ENCODE assay signal across 27 cellular contexts in the genomic region with DNA sequence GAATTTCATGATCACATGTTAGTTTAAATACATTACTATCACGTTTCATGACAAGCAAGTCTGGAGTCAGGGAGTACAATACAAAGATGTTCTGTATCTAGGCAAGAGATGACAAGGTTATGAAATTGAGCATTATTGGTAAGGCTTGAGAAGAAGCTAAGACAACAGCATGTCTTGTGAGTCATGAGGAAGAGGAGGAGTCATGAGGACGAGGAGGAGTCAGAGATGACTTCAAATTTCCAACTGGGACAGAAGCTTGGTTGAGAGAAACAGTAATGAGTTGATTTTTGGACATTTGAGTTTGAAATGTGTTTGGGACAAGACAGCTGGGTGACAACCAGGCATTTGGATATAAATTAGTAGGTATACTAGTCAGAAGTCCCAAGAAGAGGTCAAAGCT. TPM values are rescaled to one million over a fixed set of nuclear protein-coding genes. Genes with fewer than 3 reads are reported as not detected.
DNase-seq lines count a peak whose midpoint lies in the region; ATAC-seq, FAIRE-seq and TF ChIP-seq lines count a peak whose summit lies in the region.
"Had no signal": no experiment of that assay in that cellular context is flagged by ENCODE, and none has a peak within 500 bp of the region (broad histone marks: within the 10 kb centered on the region; RNA-seq: fewer than 3 reads in every experiment).

No MANE protein-coding gene starts in this region.

- H3K4me1 ChIP-seq in IMR-90 (ENCODE audit: control insufficient read depth, insufficient read depth, low read length) = no peaks in the 10 kb centered on the region
- H3K4me1 ChIP-seq: pancreas, testis had no signal

- no peak overlapping the region for H3K18ac ChIP-seq in IMR-90 (ENCODE audit: low read depth, low read length)

- no peaks in the 10 kb centered on the region for H3K79me1 ChIP-seq in IMR-90 (ENCODE audit: low read depth in 1 of 2, low read length in 2 of 2)

- peak; percentile 53 for ATAC-seq in activated CD8-positive, alpha-beta T cell treated with anti-CD3 and anti-CD28 coated beads for 36 hours
- no peak for ATAC-seq in activated CD8-positive, alpha-beta T cell treated with anti-CD3 and anti-CD28 coated beads, Interleukin-2, amount 10 ng/mL, durations not matched to agents 7 days and 5 days
- no peak for ATAC-seq in IMR-90 (ENCODE audit: low read depth)
- ATAC-seq: gastroesophageal sphincter; mucosa of descending colon; pancreas; stimulated activated effector memory CD8-positive, alpha-beta T cell treated with anti-CD3 and anti-CD28 coated beads, Interleukin-12 subunit alpha, Interleukin-12 subunit beta, amount 100 ng/mL, for 72 hours had no signal

- H2BK5ac ChIP-seq in IMR-90 (ENCODE audit: low read depth, low read length, poor library complexity, severe bottlenecking) = no peak overlapping the region

- H3K4me3 Mint-ChIP-seq in activated CD8-positive, alpha-beta T cell treated with anti-CD3 and anti-CD28 coated beads for 36 hours = no peak overlapping the region
- H3K4me3 Mint-ChIP-seq in activated CD8-positive, alpha-beta T cell treated with anti-CD3 and anti-CD28 coated beads, Interleukin-2, amount 10 ng/mL, durations not matched to agents 7 days and 5 days = no peak overlapping the region
- H3K4me3 Mint-ChIP-seq: CD8-positive, alpha-beta memory T cell; central memory CD8-positive, alpha-beta T cell; nephron progenitor cell; stimulated activated effector memory CD8-positive, alpha-beta T cell treated with anti-CD3 and anti-CD28 coated beads, Interleukin-12 subunit alpha, Interleukin-12 subunit beta, amount 100 ng/mL, for 72 hours; T-helper 2 cell treated with Interferon-gamma antibody and Interleukin-4, amounts not matched to agents 5 μg/mL and 100 μg/mL, for 36 hours had no signal

- H4K8ac ChIP-seq in IMR-90 (ENCODE audit: low read depth in 2 of 2, low read length in 2 of 2) = no peak overlapping the region

- no peaks in the 10 kb centered on the region for H3K9me1 ChIP-seq in IMR-90 (ENCODE audit: insufficient read depth, low read length)

- H3K4me3 ChIP-seq in IMR-90 (ENCODE audit: insufficient read depth, low read depth, low read length) (no peak overlapping the region), bronchial epithelial cell (ENCODE audit: low read depth, low read length) (no peak overlapping the region)
- H3K4me3 ChIP-seq: gastroesophageal sphincter, mucosa of descending colon, pancreas, testis had no signal

- H3K23ac ChIP-seq in IMR-90 (ENCODE audit: low read depth, low read length) = no peak overlapping the region

- H4K5ac ChIP-seq in IMR-90 (ENCODE audit: low read depth, low read length) = no peak overlapping the region

- in situ Hi-C loops in IMR-90 (cut with MboI; ENCODE audit: low sequenced_read_pairs) = no loop called here

- H4K20me1 ChIP-seq in IMR-90 (ENCODE audit: insufficient read depth, low read length) = no peaks in the 10 kb centered on the region

- no TSS peak for BruUV-seq in IMR-90 (replicated peaks; lab: Mats Ljungman, UMichigan)

- no peak overlapping the region for H4K91ac ChIP-seq in IMR-90 (ENCODE audit: insufficient read depth, low read depth, low read length)

- no peak overlapping the region for H3K27ac Mint-ChIP-seq in activated CD8-positive, alpha-beta T cell treated with anti-CD3 and anti-CD28 coated beads for 36 hours
- H3K27ac Mint-ChIP-seq in activated CD8-positive, alpha-beta T cell treated with anti-CD3 and anti-CD28 coated beads, Interleukin-2, amount 10 ng/mL, durations not matched to agents 7 days and 5 days = no peak overlapping the region
- H3K27ac Mint-ChIP-seq: CD8-positive, alpha-beta memory T cell; nephron progenitor cell; stimulated activated effector memory CD8-positive, alpha-beta T cell treated with anti-CD3 and anti-CD28 coated beads, Interleukin-12 subunit alpha, Interleukin-12 subunit beta, amount 100 ng/mL, for 72 hours; T-helper 2 cell treated with Interferon-gamma antibody and Interleukin-4, amounts not matched to agents 5 μg/mL and 100 μg/mL, for 36 hours had no signal

- no peak overlapping the region for H3K56ac ChIP-seq in IMR-90 (ENCODE audit: extremely low read depth, insufficient read depth, low read length)

- intact Hi-C loops in activated CD8-positive, alpha-beta T cell treated with anti-CD3 and anti-CD28 coated beads for 36 hours (cut with micrococcal nuclease) = no loop called here
- intact Hi-C loops in IMR-90 (cut with micrococcal nuclease) = no loop called here

- no peak for TF ChIP-seq RAD21 in IMR-90 (IDR thresholded peaks at IDR 0.05; ENCODE audit: low read length)

- no peak overlapping the region for H2BK120ac ChIP-seq in IMR-90 (ENCODE audit: low read depth, low read length)

- no peak overlapping the region for H3K14ac ChIP-seq in IMR-90 (replicated peaks; ENCODE audit: low read depth, low read length)

- no peak overlapping the region for H2AK5ac ChIP-seq in IMR-90 (ENCODE audit: low read depth, low read length)

- H3K4me1 Mint-ChIP-seq in activated CD8-positive, alpha-beta T cell treated with anti-CD3 and anti-CD28 coated beads for 36 hours (ENCODE audit: low read depth) = peaks cover 2% of the 10 kb centered on the region
- H3K4me1 Mint-ChIP-seq in activated CD8-positive, alpha-beta T cell treated with anti-CD3 and anti-CD28 coated beads, Interleukin-2, amount 10 ng/mL, durations not matched to agents 7 days and 5 days (ENCODE audit: low read depth) = no peaks in the 10 kb centered on the region
- H3K4me1 Mint-ChIP-seq: CD8-positive, alpha-beta memory T cell; central memory CD8-positive, alpha-beta T cell; stimulated activated effector memory CD8-positive, alpha-beta T cell treated with anti-CD3 and anti-CD28 coated beads, Interleukin-12 subunit alpha, Interleukin-12 subunit beta, amount 100 ng/mL, for 72 hours had no signal

- TF ChIP-seq CTCF in activated CD8-positive, alpha-beta T cell treated with anti-CD3 and anti-CD28 coated beads for 36 hours (IDR thresholded peaks at IDR 0.05) = no peak
- no peak for TF ChIP-seq CTCF in IMR-90 (conservative IDR thresholded peaks at IDR 0.05; ENCODE audit: low read depth, low read length)
- no peak for TF ChIP-seq CTCF in bronchial epithelial cell (IDR thresholded peaks at IDR 0.05; ENCODE audit: insufficient read depth, low read length, severe bottlenecking)

- no peak overlapping the region for H3K4me2 ChIP-seq in IMR-90 (ENCODE audit: low read depth, low read length)

- no peak overlapping the region for H3K4ac ChIP-seq in IMR-90 (ENCODE audit: low read depth, low read length)

- H3K9ac ChIP-seq in IMR-90 (ENCODE audit: low read depth, low read length) = no peak overlapping the region

- DNase-seq in activated CD8-positive, alpha-beta T cell treated with anti-CD3 and anti-CD28 coated beads for 36 hours = no peak
- no peak for DNase-seq in activated CD8-positive, alpha-beta T cell treated with anti-CD3 and anti-CD28 coated beads, Interleukin-2, amount 10 ng/mL, durations not matched to agents 7 days and 5 days
- peak; percentile 30 for DNase-seq in IMR-90
- DNase-seq in bronchial epithelial cell (ENCODE audit: low read depth) = peak; percentile 42
- DNase-seq in kidney tubule cell (ENCODE audit: low spot score) = peak; percentile 9
- no peak for DNase-seq in HT-29 (ENCODE audit: low spot score)
- no peak for DNase-seq in erythroblast (lab: John Stamatoyannopoulos, UW)
- no peak for DNase-seq in NCI-H1105 treated with DMSO at 0.1 percent for 48 hours (lab: John Stamatoyannopoulos, UW)
- DNase-seq: activated CD4-positive, alpha-beta T cell treated with anti-CD3 and anti-CD28 coated beads, Interleukin-2, amount 50 U/mL, for 4 hours; CD8-positive, alpha-beta memory T cell; GF-D8; hypothalamus; mucosa of descending colon; NCI-H1436; nephron progenitor cell; pancreas; stimulated activated CD4-positive, alpha-beta T cell treated with anti-CD3 and anti-CD28 coated beads, Interleukin-2, amount 100 ng/mL, for 48 hours; testis; WERI-Rb-1 had no signal

- no peaks in the 10 kb centered on the region for H3K9me3 Mint-ChIP-seq in activated CD8-positive, alpha-beta T cell treated with anti-CD3 and anti-CD28 coated beads for 36 hours
- H3K9me3 Mint-ChIP-seq in activated CD8-positive, alpha-beta T cell treated with anti-CD3 and anti-CD28 coated beads, Interleukin-2, amount 10 ng/mL, durations not matched to agents 7 days and 5 days (ENCODE audit: insufficient read depth) = no peaks in the 10 kb centered on the region
- H3K9me3 Mint-ChIP-seq: central memory CD8-positive, alpha-beta T cell; T-helper 2 cell treated with Interferon-gamma antibody and Interleukin-4, amounts not matched to agents 5 μg/mL and 100 μg/mL, for 36 hours had no signal

- 75% methylated on average over 1 of the region's 2 CpGs; no CpG with 5 or more reads in 1 of the 2 experiments for WGBS in IMR-90 (ENCODE audit: extremely low coverage in 2 of 2, insufficient read length in 1 of 2), 2 experiments

- H2AFZ ChIP-seq in IMR-90 (replicated peaks; ENCODE audit: low read length, poor library complexity) = no peak overlapping the region

- no peaks in the 10 kb centered on the region for H3K36me3 Mint-ChIP-seq in activated CD8-positive, alpha-beta T cell treated with anti-CD3 and anti-CD28 coated beads for 36 hours (ENCODE audit: low read depth)
- no peaks in the 10 kb centered on the region for H3K36me3 Mint-ChIP-seq in activated CD8-positive, alpha-beta T cell treated with anti-CD3 and anti-CD28 coated beads, Interleukin-2, amount 10 ng/mL, durations not matched to agents 7 days and 5 days (ENCODE audit: low read depth)
- H3K36me3 Mint-ChIP-seq: CD8-positive, alpha-beta memory T cell; stimulated activated effector memory CD8-positive, alpha-beta T cell treated with anti-CD3 and anti-CD28 coated beads, Interleukin-12 subunit alpha, Interleukin-12 subunit beta, amount 100 ng/mL, for 72 hours had no signal

- H3K27ac ChIP-seq in IMR-90 (ENCODE audit: insufficient read depth, low read length) = no peak overlapping the region
- H3K27ac ChIP-seq: gastroesophageal sphincter, HL-60, pancreas, testis, WERI-Rb-1 had no signal

- TF ChIP-seq POLR2A in IMR-90 (IDR thresholded peaks at IDR 0.05; ENCODE audit: low read depth, low read length) = no peak
- no peak for TF ChIP-seq POLR2A in erythroblast (IDR thresholded peaks at IDR 0.05; ENCODE audit: low read length)

- H3K36me3 ChIP-seq in IMR-90 (ENCODE audit: control insufficient read depth, insufficient read depth, low read length) (no peaks in the 10 kb centered on the region), bronchial epithelial cell (ENCODE audit: control insufficient read depth, insufficient read depth, low read length) (no peaks in the 10 kb centered on the region)
- H3K36me3 ChIP-seq: gastroesophageal sphincter, pancreas, WERI-Rb-1 had no signal

- dilution Hi-C loops in IMR-90 (cut with HindIII; ENCODE audit: low sequenced_read_pairs, unreplicated experiment) = no loop called here

- no peak overlapping the region for H2BK15ac ChIP-seq in IMR-90 (ENCODE audit: low read depth, low read length)

- H3K27me3 ChIP-seq in IMR-90 (ENCODE audit: control insufficient read depth, insufficient read depth, low read length) (peaks cover 3% of the 10 kb centered on the region; the same call in 1 of the 2 replicates), bronchial epithelial cell (ENCODE audit: control insufficient read depth, insufficient read depth, low read length) (no peaks in the 10 kb centered on the region)
- H3K27me3 ChIP-seq: gastroesophageal sphincter, pancreas, testis had no signal

- H3K27me3 Mint-ChIP-seq in activated CD8-positive, alpha-beta T cell treated with anti-CD3 and anti-CD28 coated beads for 36 hours = peaks cover 2% of the 10 kb centered on the region
- no peaks in the 10 kb centered on the region for H3K27me3 Mint-ChIP-seq in activated CD8-positive, alpha-beta T cell treated with anti-CD3 and anti-CD28 coated beads, Interleukin-2, amount 10 ng/mL, durations not matched to agents 7 days and 5 days (ENCODE audit: low read depth)
- H3K27me3 Mint-ChIP-seq: CD8-positive, alpha-beta memory T cell had no signal

- H2BK20ac ChIP-seq in IMR-90 (ENCODE audit: low read depth, low read length) = no peak overlapping the region

- POLR2A ChIA-PET in activated CD8-positive, alpha-beta T cell treated with anti-CD3 and anti-CD28 coated beads for 36 hours (lab: Charles Lee) = no interaction called here
- POLR2A ChIA-PET in activated CD8-positive, alpha-beta T cell treated with anti-CD3 and anti-CD28 coated beads, Interleukin-2, amount 10 ng/mL, durations not matched to agents 7 days and 5 days (lab: Charles Lee) = no interaction called here
- POLR2A ChIA-PET in IMR-90 (lab: Charles Lee; ENCODE audit: unreplicated experiment) = no interaction called here

- no peaks in the 10 kb centered on the region for H3K9me3 ChIP-seq in IMR-90 (ENCODE audit: control insufficient read depth, insufficient read depth, low read length)
- H3K9me3 ChIP-seq: gastroesophageal sphincter, mucosa of descending colon, pancreas, testis had no signal

- FAIRE-seq in bronchial epithelial cell (lab: Jason Lieb, UNC) = no peak
- FAIRE-seq: urothelium cell line had no signal

- H2AK9ac ChIP-seq in IMR-90 (replicated peaks; ENCODE audit: low read depth, low read length, poor library complexity) = no peak overlapping the region

- CTCF ChIA-PET in activated CD8-positive, alpha-beta T cell treated with anti-CD3 and anti-CD28 coated beads for 36 hours (lab: Charles Lee) = interaction anchor here (1.9 kb wide), 1 partner anchor 62 kb away, joined by 5 read pairs; no protein-coding TSS in a partner anchor
- CTCF ChIA-PET in activated CD8-positive, alpha-beta T cell treated with anti-CD3 and anti-CD28 coated beads, Interleukin-2, amount 10 ng/mL, durations not matched to agents 7 days and 5 days (lab: Charles Lee) = no interaction called here
- CTCF ChIA-PET in IMR-90 (lab: Yijun Ruan, JAX) = no interaction called here

RNA-seq across cellular contexts. Expression of a gene that starts 4.3 kb away (rescaled TPM):
- total RNA-seq in activated CD8-positive, alpha-beta T cell treated with anti-CD3 and anti-CD28 coated beads for 36 hours = not detected
- total RNA-seq in activated CD8-positive, alpha-beta T cell treated with anti-CD3 and anti-CD28 coated beads, Interleukin-2, amount 10 ng/mL, durations not matched to agents 7 days and 5 days = not detected
- total RNA-seq in IMR-90 (2012; rRNA removed) = not detected in 2 replicates
- polyA plus RNA-seq in IMR-90 (2012; rRNA removed) = not detected in 2 replicates
- not detected in 2 replicates for polyA plus RNA-seq in IMR-90 (2012; cell fraction: cytosol; rRNA removed)
- polyA plus RNA-seq in IMR-90 (2012; cell fraction: nucleus; rRNA removed; ENCODE audit: low replicate concordance) = not detected in 2 replicates
- not detected in 2 replicates for total RNA-seq in bronchial epithelial cell
- total RNA-seq in HT-29 (2014; rRNA removed; shearing (Covaris generic)) = not detected in 2 replicates
- total RNA-seq: A172; CD8-positive, alpha-beta memory T cell; gastroesophageal sphincter; lower leg skin; mucosa of descending colon had no signal
- polyA plus RNA-seq: CD8-positive, alpha-beta memory T cell had no signal

Comparison
In these comparisons a context has a peak if more than half of its experiments do, and no peak if none do; other contexts are left out.
1. DNase-seq: peak in IMR-90 (single experiment), bronchial epithelial cell (single experiment) and kidney tubule cell (single experiment); none in activated CD8-positive, alpha-beta T cell treated with anti-CD3 and anti-CD28 coated beads for 36 hours (single experiment), activated CD8-positive, alpha-beta T cell treated with anti-CD3 and anti-CD28 coated beads, Interleukin-2, amount 10 ng/mL, durations not matched to agents 7 days and 5 days (single experiment), HT-29 (single experiment), erythroblast (0 of 2) and NCI-H1105 treated with DMSO at 0.1 percent for 48 hours (single experiment).